ENCODE assay signal across 12 cellular contexts in the genomic region with DNA sequence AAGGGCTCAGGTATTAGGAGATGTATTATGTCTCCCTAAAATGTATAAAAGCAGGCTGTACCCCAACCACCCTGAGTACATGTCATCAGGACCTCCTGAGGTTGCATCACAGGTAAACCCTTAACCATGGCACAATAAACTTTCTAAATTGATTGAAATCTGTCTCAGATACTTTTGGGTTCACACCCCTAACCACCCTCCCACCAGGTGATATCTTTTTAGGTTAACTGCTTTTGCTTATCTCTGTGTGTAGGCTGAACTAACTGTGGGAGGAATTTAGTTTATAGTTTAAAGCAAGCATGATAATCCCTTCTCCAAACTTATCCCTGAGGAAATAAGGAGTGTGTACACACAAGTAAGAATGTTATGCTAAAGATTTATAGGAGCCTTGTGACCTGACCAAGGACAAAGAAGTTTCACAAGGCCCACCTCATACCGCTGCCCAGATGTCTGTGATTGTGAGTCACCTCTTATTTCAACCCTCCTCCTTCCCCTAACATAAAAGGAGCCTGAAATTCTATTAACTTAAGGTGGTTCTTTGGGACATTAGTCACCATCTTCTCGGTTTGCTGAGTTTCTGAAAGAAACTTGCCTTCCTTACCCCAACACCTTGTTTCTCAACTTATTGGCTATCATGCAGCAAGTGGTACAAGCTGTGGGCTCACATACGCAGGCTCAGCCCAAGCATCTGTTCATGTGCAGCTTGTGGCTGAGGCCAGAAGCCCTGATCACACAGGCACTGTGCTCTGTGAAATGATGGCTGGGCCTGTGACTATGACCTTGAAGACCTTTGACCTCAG. TPM values are rescaled to one million over a fixed set of nuclear protein-coding genes. Genes with fewer than 3 reads are reported as not detected.
DNase-seq lines count a peak whose midpoint lies in the region; ATAC-seq and TF ChIP-seq lines count a peak whose summit lies in the region.
"Had no signal": no experiment of that assay in that cellular context is flagged by ENCODE, and none has a peak within 500 bp of the region (broad histone marks: within the 10 kb centered on the region; RNA-seq: fewer than 3 reads in every experiment).

No MANE protein-coding gene starts in this region.

- DNase-seq in AG08396 (ENCODE audit: low spot score) (peak; percentile 43), HCT116 (ENCODE audit: low read depth, low spot score) (no peak), adipocyte (ENCODE audit: low read depth) (peak; percentile 9), islet precursor cell (peak; percentile 37), occipital lobe (lab: John Stamatoyannopoulos, UW) (no peak), substantia nigra (lab: John Stamatoyannopoulos, UW) (no peak)
- DNase-seq in stimulated activated CD4-positive, alpha-beta T cell treated with anti-CD3 and anti-CD28 coated beads, Interleukin-1b, Interleukin-23, amount 100 ng/mL, for 48 hours, result no peak
- DNase-seq: activated naive CD4-positive, alpha-beta T cell treated with anti-CD3 and anti-CD28 coated beads, Interleukin-2, amount 50 U/mL, for 16 hours; esophagus squamous epithelium; MG63 had no signal

- no peak for TF ChIP-seq RAD21 in HCT116 (IDR thresholded peaks at IDR 0.05; ENCODE audit: low read depth)

- POLR2A ChIA-PET in HCT116 (lab: Charles Lee), result no interaction called here

- H3K36me3 ChIP-seq in HCT116 (ENCODE audit: control insufficient read depth in 1 of 2, insufficient read depth in 2 of 2, low read length in 2 of 2) (no peaks in the 10 kb centered on the region), adipocyte (ENCODE audit: control insufficient read depth, insufficient read depth, low read length, severe bottlenecking) (no peaks in the 10 kb centered on the region)
- H3K36me3 ChIP-seq: MG63 had no signal

- H3K4me1 ChIP-seq in HCT116 (ENCODE audit: control insufficient read depth in 1 of 2, insufficient read depth in 2 of 2, low read length in 2 of 2), result peaks cover 5 to 35% of the 10 kb centered on the region in 2 experiments; a peak in 3 of 4 replicates
- H3K4me1 ChIP-seq in adipocyte (ENCODE audit: control insufficient read depth, insufficient read depth, low read length), result no peaks in the 10 kb centered on the region

- H3K4me3 ChIP-seq in HCT116 (replicated peaks in 1 of 2; ENCODE audit: low read depth in 1 of 2, low read length in 2 of 2), result no peak overlapping the region
- no peak overlapping the region for H3K4me3 ChIP-seq in adipocyte (ENCODE audit: low read length)
- H3K4me3 ChIP-seq: esophagus squamous epithelium, MG63, skin epidermis had no signal

- no peak overlapping the region for H2AFZ ChIP-seq in HCT116 (ENCODE audit: low read depth, low read length, poor library complexity, severe bottlenecking)

- intact Hi-C loops in HCT116 (cut with micrococcal nuclease), result no loop called here

- ATAC-seq in HCT116 (no peak), GM19452 (IDR thresholded peaks at IDR 0.05; ENCODE audit: unreplicated experiment) (no peak)

- no peaks in the 10 kb centered on the region for H4K20me1 ChIP-seq in HCT116 (ENCODE audit: insufficient read depth)

- H3K79me2 ChIP-seq in HCT116 (ENCODE audit: insufficient read depth, low read length), result no peaks in the 10 kb centered on the region

- RAD21 ChIA-PET in HCT116 (lab: Charles Lee; ENCODE audit: low non-redundant PET in 1 of 2, low total read pairs in 2 of 2, uncharacterized antibody in 2 of 2, unreplicated experiment in 2 of 2), result no interaction called here

- CTCF ChIA-PET in HCT116 (lab: Charles Lee), result no interaction called here

- peak overlapping the region; percentile 38 for H3K4me2 ChIP-seq in HCT116 (ENCODE audit: low read length)

- H3K27ac ChIP-seq in HCT116 (ENCODE audit: low read depth, low read length) (peak overlapping the region; percentile 17), substantia nigra (ENCODE audit: low read depth, low read length, poor library complexity, severe bottlenecking) (no peak overlapping the region)
- H3K27ac ChIP-seq: esophagus squamous epithelium, skin epidermis had no signal

- H3K9ac ChIP-seq in HCT116 (ENCODE audit: low read length) (no peak overlapping the region), adipocyte (ENCODE audit: low read length) (no peak overlapping the region)

- no peaks in the 10 kb centered on the region for H3K9me2 ChIP-seq in HCT116 (ENCODE audit: insufficient read depth)

- no peaks in the 10 kb centered on the region for H3K9me3 ChIP-seq in HCT116 (ENCODE audit: control insufficient read depth in 1 of 2, insufficient read depth in 1 of 2, low read depth in 1 of 2, low read length in 2 of 2)
- H3K9me3 ChIP-seq in adipocyte (ENCODE audit: control insufficient read depth, low read length), result no peaks in the 10 kb centered on the region
- H3K9me3 ChIP-seq: esophagus squamous epithelium, MG63 had no signal

- H3K27me3 ChIP-seq in HCT116 (ENCODE audit: insufficient read depth, low read length) (no peaks in the 10 kb centered on the region), adipocyte (replicated peaks; ENCODE audit: control insufficient read depth, insufficient read depth, low read length) (peaks cover 9% of the 10 kb centered on the region)
- H3K27me3 ChIP-seq: MG63 had no signal

- no peak for TF ChIP-seq CTCF in HCT116 (IDR thresholded peaks at IDR 0.05 in 2 of 3, conservative IDR thresholded peaks at IDR 0.05 in 1 of 3; ENCODE audit: borderline replicate concordance in 1 of 3, insufficient read depth in 1 of 3, low read depth in 2 of 3, low read length in 2 of 3)

- TF ChIP-seq POLR2A in HCT116 (IDR thresholded peaks at IDR 0.05; ENCODE audit: borderline replicate concordance, extremely low read depth, insufficient read depth, insufficient read length), result no peak

- BruUV-seq in HCT116 (replicated peaks; lab: Mats Ljungman, UMichigan), result no TSS peak

TF ChIP-seq in HCT116, 20 proteins besides CTCF, POLR2A, EP300 and RAD21 (continues in another document):
- TF ChIP-seq CBX3 (IDR thresholded peaks at IDR 0.05; ENCODE audit: low read depth), result no peak
- TF ChIP-seq, protein P1, sequence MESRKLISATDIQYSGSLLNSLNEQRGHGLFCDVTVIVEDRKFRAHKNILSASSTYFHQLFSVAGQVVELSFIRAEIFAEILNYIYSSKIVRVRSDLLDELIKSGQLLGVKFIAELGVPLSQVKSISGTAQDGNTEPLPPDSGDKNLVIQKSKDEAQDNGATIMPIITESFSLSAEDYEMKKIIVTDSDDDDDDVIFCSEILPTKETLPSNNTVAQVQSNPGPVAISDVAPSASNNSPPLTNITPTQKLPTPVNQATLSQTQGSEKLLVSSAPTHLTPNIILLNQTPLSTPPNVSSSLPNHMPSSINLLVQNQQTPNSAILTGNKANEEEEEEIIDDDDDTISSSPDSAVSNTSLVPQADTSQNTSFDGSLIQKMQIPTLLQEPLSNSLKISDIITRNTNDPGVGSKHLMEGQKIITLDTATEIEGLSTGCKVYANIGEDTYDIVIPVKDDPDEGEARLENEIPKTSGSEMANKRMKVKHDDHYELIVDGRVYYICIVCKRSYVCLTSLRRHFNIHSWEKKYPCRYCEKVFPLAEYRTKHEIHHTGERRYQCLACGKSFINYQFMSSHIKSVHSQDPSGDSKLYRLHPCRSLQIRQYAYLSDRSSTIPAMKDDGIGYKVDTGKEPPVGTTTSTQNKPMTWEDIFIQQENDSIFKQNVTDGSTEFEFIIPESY (IDR thresholded peaks at IDR 0.05; ENCODE audit: extremely low read depth, insufficient replicate concordance, low read length), result no peak
- TF ChIP-seq SP1 (IDR thresholded peaks at IDR 0.05; ENCODE audit: low read depth), result no peak
- TF ChIP-seq SIN3A (IDR thresholded peaks at IDR 0.05; ENCODE audit: low read depth), result no peak
- TF ChIP-seq TCF7L2 (IDR thresholded peaks at IDR 0.05; ENCODE audit: borderline replicate concordance, extremely low read depth, insufficient read depth, insufficient read length), result no peak
- TF ChIP-seq ZFX (IDR thresholded peaks at IDR 0.05), result no peak
- no peak for TF ChIP-seq SRF (IDR thresholded peaks at IDR 0.05; ENCODE audit: low read depth)
- TF ChIP-seq, protein P2, sequence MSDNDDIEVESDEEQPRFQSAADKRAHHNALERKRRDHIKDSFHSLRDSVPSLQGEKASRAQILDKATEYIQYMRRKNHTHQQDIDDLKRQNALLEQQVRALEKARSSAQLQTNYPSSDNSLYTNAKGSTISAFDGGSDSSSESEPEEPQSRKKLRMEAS (IDR thresholded peaks at IDR 0.05), result no peak
- TF ChIP-seq, protein P3, sequence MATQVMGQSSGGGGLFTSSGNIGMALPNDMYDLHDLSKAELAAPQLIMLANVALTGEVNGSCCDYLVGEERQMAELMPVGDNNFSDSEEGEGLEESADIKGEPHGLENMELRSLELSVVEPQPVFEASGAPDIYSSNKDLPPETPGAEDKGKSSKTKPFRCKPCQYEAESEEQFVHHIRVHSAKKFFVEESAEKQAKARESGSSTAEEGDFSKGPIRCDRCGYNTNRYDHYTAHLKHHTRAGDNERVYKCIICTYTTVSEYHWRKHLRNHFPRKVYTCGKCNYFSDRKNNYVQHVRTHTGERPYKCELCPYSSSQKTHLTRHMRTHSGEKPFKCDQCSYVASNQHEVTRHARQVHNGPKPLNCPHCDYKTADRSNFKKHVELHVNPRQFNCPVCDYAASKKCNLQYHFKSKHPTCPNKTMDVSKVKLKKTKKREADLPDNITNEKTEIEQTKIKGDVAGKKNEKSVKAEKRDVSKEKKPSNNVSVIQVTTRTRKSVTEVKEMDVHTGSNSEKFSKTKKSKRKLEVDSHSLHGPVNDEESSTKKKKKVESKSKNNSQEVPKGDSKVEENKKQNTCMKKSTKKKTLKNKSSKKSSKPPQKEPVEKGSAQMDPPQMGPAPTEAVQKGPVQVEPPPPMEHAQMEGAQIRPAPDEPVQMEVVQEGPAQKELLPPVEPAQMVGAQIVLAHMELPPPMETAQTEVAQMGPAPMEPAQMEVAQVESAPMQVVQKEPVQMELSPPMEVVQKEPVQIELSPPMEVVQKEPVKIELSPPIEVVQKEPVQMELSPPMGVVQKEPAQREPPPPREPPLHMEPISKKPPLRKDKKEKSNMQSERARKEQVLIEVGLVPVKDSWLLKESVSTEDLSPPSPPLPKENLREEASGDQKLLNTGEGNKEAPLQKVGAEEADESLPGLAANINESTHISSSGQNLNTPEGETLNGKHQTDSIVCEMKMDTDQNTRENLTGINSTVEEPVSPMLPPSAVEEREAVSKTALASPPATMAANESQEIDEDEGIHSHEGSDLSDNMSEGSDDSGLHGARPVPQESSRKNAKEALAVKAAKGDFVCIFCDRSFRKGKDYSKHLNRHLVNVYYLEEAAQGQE (IDR thresholded peaks at IDR 0.05; ENCODE audit: low read depth), result no peak
- no peak for TF ChIP-seq EZH2 (IDR thresholded peaks at IDR 0.05)

RNA-seq across cellular contexts. Expression of a gene that starts 11.3 kb away (rescaled TPM):
- total RNA-seq in HCT116 (2021; ENCODE audit: unreplicated experiment) (20.2 TPM), occipital lobe (not detected)
- 20.5 and 27.7 TPM in 2 replicates for polyA plus RNA-seq in HCT116 (2012)

RNA-seq across cellular contexts. Expression of a gene that starts 16.6 kb away (rescaled TPM):
- total RNA-seq in HCT116 (2021; ENCODE audit: unreplicated experiment) (2.3 TPM), occipital lobe (0.47 TPM)
- 1.4 and 2.3 TPM in 2 replicates for polyA plus RNA-seq in HCT116 (2012)

RNA-seq across cellular contexts. Expression of a gene that starts 29.7 kb away (rescaled TPM):
- total RNA-seq in HCT116 (2021; ENCODE audit: unreplicated experiment) (0.39 TPM), occipital lobe (not detected)
- not detected in 2 replicates for polyA plus RNA-seq in HCT116 (2012)

RNA-seq across cellular contexts. Expression of a gene that starts 36.3 kb away (rescaled TPM):
- total RNA-seq in HCT116 (2021; ENCODE audit: unreplicated experiment) (33.7 TPM), occipital lobe (43.8 TPM)
- 43.1 and 43.8 TPM in 2 replicates for polyA plus RNA-seq in HCT116 (2012)

RNA-seq across cellular contexts. Expression of a gene that starts 48.4 kb away (rescaled TPM):
- total RNA-seq in HCT116 (2021; ENCODE audit: unreplicated experiment), result not detected
- not detected in 2 replicates for polyA plus RNA-seq in HCT116 (2012)
- not detected for total RNA-seq in occipital lobe
- total RNA-seq: esophagus squamous epithelium had no signal

Comparison
In these comparisons a context has a peak if more than half of its experiments do, and no peak if none do; other contexts are left out.
1. DNase-seq: peak in AG08396 (single experiment), adipocyte (single experiment) and islet precursor cell (single experiment); none in HCT116 (single experiment), occipital lobe (single experiment), substantia nigra (0 of 49) and stimulated activated CD4-positive, alpha-beta T cell treated with anti-CD3 and anti-CD28 coated beads, Interleukin-1b, Interleukin-23, amount 100 ng/mL, for 48 hours (single experiment).
2. RNA of a gene that starts 11.3 kb away (total RNA-seq): 20.2 TPM in HCT116 (single experiment); not detected in occipital lobe (single experiment); every median in the first group is over 10 times any median in the second.